8 cellular contexts compared by ENCODE assay signal in the genomic region with DNA sequence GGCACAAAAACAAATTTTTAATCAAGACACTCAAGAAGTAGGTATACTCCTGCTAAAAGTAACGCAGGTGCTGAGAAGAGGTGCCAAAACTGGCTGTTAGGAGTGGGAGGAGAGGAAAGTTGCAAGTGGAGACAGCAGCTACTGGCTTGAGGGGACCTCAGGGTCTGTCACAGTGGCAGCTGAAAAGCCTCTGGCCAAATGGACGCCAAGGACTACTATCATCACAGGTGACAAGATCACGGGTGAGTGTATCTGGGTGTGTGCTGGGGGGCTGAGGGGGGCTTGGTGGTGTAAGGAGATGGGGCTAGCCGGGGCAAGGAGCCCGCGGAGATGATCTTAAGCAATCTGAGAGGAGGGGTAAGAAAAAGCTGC. TPM values are rescaled to one million over a fixed set of nuclear protein-coding genes. Genes with fewer than 3 reads are reported as not detected.
A peak's percentile ranks its signal among the peaks of the same experiment; 100 is the strongest.
DNase-seq lines count a peak whose midpoint lies in the region; ATAC-seq and TF ChIP-seq lines count a peak whose summit lies in the region.

No MANE protein-coding gene starts in this region.

- H3K4me3 Mint-ChIP-seq in activated T-helper 17 cell treated with anti-CD3 and anti-CD28 coated beads, Interleukin-2, amount 50 U/mL, for 72 hours: peak overlapping the region; percentile 85
- peak overlapping the region; percentile 91 to 97 for H3K4me3 Mint-ChIP-seq in stimulated activated naive CD8-positive, alpha-beta T cell treated with anti-CD3 and anti-CD28 coated beads, Interleukin-15, amount 100 ng/mL, for 72 hours

- peaks cover 46% of the 10 kb centered on the region for H3K36me3 ChIP-seq in iPS-20b (ENCODE audit: insufficient read depth, low read depth, low read length)

- H3K4me3 ChIP-seq in GM12864 (ENCODE audit: low read depth, low read length) (peak overlapping the region; percentile 82), iPS-20b (ENCODE audit: low read length) (peak overlapping the region; percentile 82)

- H3K9me3 ChIP-seq in iPS-20b (ENCODE audit: insufficient read depth, low read depth, low read length): peaks cover 24% of the 10 kb centered on the region

- no peak for TF ChIP-seq CTCF in GM12864 (IDR thresholded peaks at IDR 0.05; ENCODE audit: low read depth, low read length, missing control alignments)

- peak overlapping the region; percentile 86 for H3K27ac Mint-ChIP-seq in activated T-helper 17 cell treated with anti-CD3 and anti-CD28 coated beads, Interleukin-2, amount 50 U/mL, for 72 hours
- H3K27ac Mint-ChIP-seq in stimulated activated naive CD8-positive, alpha-beta T cell treated with anti-CD3 and anti-CD28 coated beads, Interleukin-15, amount 100 ng/mL, for 72 hours: peak overlapping the region; percentile 89 to 98

- no peaks in the 10 kb centered on the region for H3K27me3 Mint-ChIP-seq in activated T-helper 17 cell treated with anti-CD3 and anti-CD28 coated beads, Interleukin-2, amount 50 U/mL, for 72 hours
- no peaks in the 10 kb centered on the region for H3K27me3 Mint-ChIP-seq in stimulated activated naive CD8-positive, alpha-beta T cell treated with anti-CD3 and anti-CD28 coated beads, Interleukin-15, amount 100 ng/mL, for 72 hours

- H3K27ac ChIP-seq in iPS-20b (ENCODE audit: low read length): peak overlapping the region; percentile 85

- ATAC-seq in HG03045 (IDR thresholded peaks at IDR 0.05; ENCODE audit: unreplicated experiment): peak; percentile 4
- ATAC-seq in activated T-helper 17 cell treated with anti-CD3 and anti-CD28 coated beads, Interleukin-2, amount 50 U/mL, for 72 hours (replicated peaks): peak; percentile 1
- peak; percentile 2 for ATAC-seq in stimulated activated naive CD8-positive, alpha-beta T cell treated with anti-CD3 and anti-CD28 coated beads, Interleukin-15, amount 100 ng/mL, for 72 hours

- peak overlapping the region; percentile 92 for H3K9ac ChIP-seq in iPS-20b (ENCODE audit: low read depth, low read length)

- peaks cover 33% of the 10 kb centered on the region for H3K36me3 Mint-ChIP-seq in activated T-helper 17 cell treated with anti-CD3 and anti-CD28 coated beads, Interleukin-2, amount 50 U/mL, for 72 hours (ENCODE audit: low read depth)

- H3K4me1 Mint-ChIP-seq in activated T-helper 17 cell treated with anti-CD3 and anti-CD28 coated beads, Interleukin-2, amount 50 U/mL, for 72 hours: peaks cover 6% of the 10 kb centered on the region
- H3K4me1 Mint-ChIP-seq in stimulated activated naive CD8-positive, alpha-beta T cell treated with anti-CD3 and anti-CD28 coated beads, Interleukin-15, amount 100 ng/mL, for 72 hours: peaks cover 36% of the 10 kb centered on the region

- no peaks in the 10 kb centered on the region for H3K9me3 Mint-ChIP-seq in activated T-helper 17 cell treated with anti-CD3 and anti-CD28 coated beads, Interleukin-2, amount 50 U/mL, for 72 hours
- H3K9me3 Mint-ChIP-seq in stimulated activated naive CD8-positive, alpha-beta T cell treated with anti-CD3 and anti-CD28 coated beads, Interleukin-15, amount 100 ng/mL, for 72 hours: no peaks in the 10 kb centered on the region

- DNase-seq in GM12864 (ENCODE audit: low read depth) (no peak), HT-29 (ENCODE audit: low spot score) (no peak), DMS114 treated with DMSO at 0.1 percent for 48 hours (lab: John Stamatoyannopoulos, UW; ENCODE audit: unreplicated experiment) (no peak)
- DNase-seq in stimulated activated naive CD8-positive, alpha-beta T cell treated with anti-CD3 and anti-CD28 coated beads, Interleukin-15, amount 100 ng/mL, for 72 hours: no peak
- no peak for DNase-seq in stimulated activated CD4-positive, alpha-beta T cell treated with anti-CD3 and anti-CD28 coated beads, Interleukin-4, amount 100 ng/mL, for 4 hours

- H3K27me3 ChIP-seq in iPS-20b (ENCODE audit: insufficient read depth, low read length): no peaks in the 10 kb centered on the region

- peaks cover 37% of the 10 kb centered on the region for H3K4me1 ChIP-seq in iPS-20b (ENCODE audit: insufficient read depth, low read length)

RNA-seq across cellular contexts. Expression of a gene that starts 0.7 kb away (rescaled TPM):
- 10 to 100 TPM in 1 of 2 donors, 1 to 10 TPM in 1; 6.0 to 18.3 TPM for total RNA-seq in activated T-helper 17 cell treated with anti-CD3 and anti-CD28 coated beads, Interleukin-2, amount 50 U/mL, for 72 hours
- total RNA-seq in HT-29 (2014; rRNA removed; shearing (Covaris generic)): 9.8 and 12.4 TPM in 2 replicates

RNA-seq across cellular contexts. Expression of a gene that starts 13.5 kb away (rescaled TPM):
- not detected for total RNA-seq in activated T-helper 17 cell treated with anti-CD3 and anti-CD28 coated beads, Interleukin-2, amount 50 U/mL, for 72 hours
- not detected in 2 replicates for total RNA-seq in HT-29 (2014; rRNA removed; shearing (Covaris generic))
